1 cellular context compared by ENCODE assay signal in the genomic region with DNA sequence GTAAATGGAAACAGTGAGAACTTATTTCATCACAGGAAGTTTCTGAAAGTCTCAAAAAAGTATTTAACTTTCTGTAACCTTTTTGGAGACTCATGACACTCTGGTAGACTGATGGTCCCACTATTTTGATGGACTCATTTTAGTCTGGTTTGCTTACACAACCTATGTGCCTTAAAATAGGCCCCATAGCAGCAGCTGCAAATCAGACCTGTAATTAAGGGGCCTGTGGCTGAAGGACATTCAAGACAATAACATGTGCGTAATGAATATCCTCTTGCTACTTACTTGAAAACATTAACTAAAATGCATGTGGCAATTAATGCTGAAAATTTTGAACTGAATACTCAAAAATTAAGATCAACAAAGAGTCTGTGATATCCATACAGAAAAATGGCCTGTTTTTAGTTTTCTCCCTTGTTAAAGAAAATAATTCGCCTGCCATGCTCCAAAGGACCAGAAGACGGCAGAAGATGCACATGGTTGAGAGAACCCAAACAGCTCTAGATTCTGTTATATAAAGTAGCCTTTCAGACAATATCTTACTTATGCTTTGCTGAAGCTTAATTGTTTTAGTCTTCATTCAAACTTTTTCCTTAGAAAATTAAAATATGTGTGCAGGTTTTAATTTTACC.
TF ChIP-seq lines count a peak whose summit lies in the region.

No MANE protein-coding gene starts in this region.

TF ChIP-seq in GM12878, 131 proteins besides CTCF, POLR2A, EP300 and RAD21 (continued from another document):
- TF ChIP-seq, protein P1, sequence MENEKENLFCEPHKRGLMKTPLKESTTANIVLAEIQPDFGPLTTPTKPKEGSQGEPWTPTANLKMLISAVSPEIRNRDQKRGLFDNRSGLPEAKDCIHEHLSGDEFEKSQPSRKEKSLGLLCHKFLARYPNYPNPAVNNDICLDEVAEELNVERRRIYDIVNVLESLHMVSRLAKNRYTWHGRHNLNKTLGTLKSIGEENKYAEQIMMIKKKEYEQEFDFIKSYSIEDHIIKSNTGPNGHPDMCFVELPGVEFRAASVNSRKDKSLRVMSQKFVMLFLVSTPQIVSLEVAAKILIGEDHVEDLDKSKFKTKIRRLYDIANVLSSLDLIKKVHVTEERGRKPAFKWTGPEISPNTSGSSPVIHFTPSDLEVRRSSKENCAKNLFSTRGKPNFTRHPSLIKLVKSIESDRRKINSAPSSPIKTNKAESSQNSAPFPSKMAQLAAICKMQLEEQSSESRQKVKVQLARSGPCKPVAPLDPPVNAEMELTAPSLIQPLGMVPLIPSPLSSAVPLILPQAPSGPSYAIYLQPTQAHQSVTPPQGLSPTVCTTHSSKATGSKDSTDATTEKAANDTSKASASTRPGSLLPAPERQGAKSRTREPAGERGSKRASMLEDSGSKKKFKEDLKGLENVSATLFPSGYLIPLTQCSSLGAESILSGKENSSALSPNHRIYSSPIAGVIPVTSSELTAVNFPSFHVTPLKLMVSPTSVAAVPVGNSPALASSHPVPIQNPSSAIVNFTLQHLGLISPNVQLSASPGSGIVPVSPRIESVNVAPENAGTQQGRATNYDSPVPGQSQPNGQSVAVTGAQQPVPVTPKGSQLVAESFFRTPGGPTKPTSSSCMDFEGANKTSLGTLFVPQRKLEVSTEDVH (IDR thresholded peaks at IDR 0.05; ENCODE audit: low read depth, partially characterized antibody), result no peak
- TF ChIP-seq MXI1 (IDR thresholded peaks at IDR 0.05; ENCODE audit: low read depth, low read length), result no peak
- no peak for TF ChIP-seq POLR2AphosphoS5 (IDR thresholded peaks at IDR 0.05; ENCODE audit: low read length)
- TF ChIP-seq KAT2A (conservative IDR thresholded peaks at IDR 0.05; ENCODE audit: control insufficient read depth, low read depth, low read length), result no peak
- no peak for TF ChIP-seq ZNF24 (IDR thresholded peaks at IDR 0.05)
